ENCODE assay signal across 8 cellular contexts in the genomic region with DNA sequence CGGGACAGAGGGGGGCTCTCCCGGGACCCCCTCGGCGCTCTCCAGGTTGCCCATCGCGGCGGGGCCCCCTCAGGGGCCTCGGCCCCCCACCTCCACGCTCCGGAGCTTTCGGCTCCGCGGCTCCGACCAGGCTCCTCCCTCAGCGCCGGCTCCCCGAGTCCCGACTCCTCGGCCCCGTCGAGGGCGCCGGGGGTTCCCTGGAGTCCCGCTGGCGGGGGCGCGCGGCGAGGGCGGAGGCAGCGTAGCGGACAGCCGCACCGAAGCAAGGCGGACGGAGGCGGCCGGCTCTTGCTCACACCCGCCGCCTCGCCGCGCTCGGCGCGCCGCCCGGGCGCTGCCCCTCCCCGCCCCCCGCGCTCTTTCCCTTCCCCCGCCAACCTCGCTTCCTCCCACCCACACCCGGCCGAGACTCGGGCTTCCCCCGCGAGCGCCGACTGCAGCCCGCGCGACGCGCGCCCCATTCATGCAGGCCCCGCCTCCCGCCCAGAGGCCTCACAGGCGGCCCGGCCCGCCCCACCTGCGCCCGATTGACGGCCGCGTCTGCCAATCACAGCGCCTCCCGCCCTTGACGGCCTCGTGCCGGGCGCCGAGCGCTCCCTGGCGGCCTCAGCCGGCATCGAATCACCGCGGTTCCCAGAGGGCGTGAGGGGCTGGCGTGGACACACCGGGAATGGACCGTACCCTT. TPM values are rescaled to one million over a fixed set of nuclear protein-coding genes. Genes with fewer than 3 reads are reported as not detected.
DNase-seq lines count a peak whose midpoint lies in the region; ATAC-seq and TF ChIP-seq lines count a peak whose summit lies in the region.

A gene with protein sequence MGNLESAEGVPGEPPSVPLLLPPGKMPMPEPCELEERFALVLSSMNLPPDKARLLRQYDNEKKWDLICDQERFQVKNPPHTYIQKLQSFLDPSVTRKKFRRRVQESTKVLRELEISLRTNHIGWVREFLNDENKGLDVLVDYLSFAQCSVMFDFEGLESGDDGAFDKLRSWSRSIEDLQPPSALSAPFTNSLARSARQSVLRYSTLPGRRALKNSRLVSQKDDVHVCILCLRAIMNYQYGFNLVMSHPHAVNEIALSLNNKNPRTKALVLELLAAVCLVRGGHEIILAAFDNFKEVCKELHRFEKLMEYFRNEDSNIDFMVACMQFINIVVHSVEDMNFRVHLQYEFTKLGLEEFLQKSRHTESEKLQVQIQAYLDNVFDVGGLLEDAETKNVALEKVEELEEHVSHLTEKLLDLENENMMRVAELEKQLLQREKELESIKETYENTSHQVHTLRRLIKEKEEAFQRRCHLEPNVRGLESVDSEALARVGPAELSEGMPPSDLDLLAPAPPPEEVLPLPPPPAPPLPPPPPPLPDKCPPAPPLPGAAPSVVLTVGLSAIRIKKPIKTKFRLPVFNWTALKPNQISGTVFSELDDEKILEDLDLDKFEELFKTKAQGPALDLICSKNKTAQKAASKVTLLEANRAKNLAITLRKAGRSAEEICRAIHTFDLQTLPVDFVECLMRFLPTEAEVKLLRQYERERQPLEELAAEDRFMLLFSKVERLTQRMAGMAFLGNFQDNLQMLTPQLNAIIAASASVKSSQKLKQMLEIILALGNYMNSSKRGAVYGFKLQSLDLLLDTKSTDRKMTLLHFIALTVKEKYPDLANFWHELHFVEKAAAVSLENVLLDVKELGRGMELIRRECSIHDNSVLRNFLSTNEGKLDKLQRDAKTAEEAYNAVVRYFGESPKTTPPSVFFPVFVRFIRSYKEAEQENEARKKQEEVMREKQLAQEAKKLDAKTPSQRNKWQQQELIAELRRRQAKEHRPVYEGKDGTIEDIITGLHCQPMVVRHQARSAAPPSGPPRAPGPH (minus strand): TSS at position 279 of the 685 bp plus-strand sequence. CDS start 225 bp downstream, at position 54.

- peak within 1 kb of the TSS; percentile 96 for H3K4me3 ChIP-seq in left ventricle myocardium inferior
- peak within 1 kb of the TSS; percentile 73 to 99 for H3K4me3 ChIP-seq in uterus

- peaks cover 40% of the 10 kb centered on the region for H3K4me1 Mint-ChIP-seq in T-helper 1 cell treated with Interleukin-12 subunit alpha and Interleukin-12 subunit beta and Interleukin-4 antibody, amounts not matched to agents 30 μg/mL and 1 μg/mL, for 36 hours (ENCODE audit: low read depth)

- H3K27me3 ChIP-seq in left ventricle myocardium inferior (ENCODE audit: low read depth): peaks cover 35% of the 10 kb centered on the region
- H3K27me3 ChIP-seq in uterus: no peaks in the 10 kb centered on the region

- DNase-seq in NCI-H146 treated with DMSO at 0.1 percent for 48 hours (lab: John Stamatoyannopoulos, UW; ENCODE audit: unreplicated experiment) (peak; percentile 85), amygdala (lab: John Stamatoyannopoulos, UW) (peak; percentile 57 to 99 (median 95)), left ventricle myocardium inferior (peak; percentile 99), pulmonary artery endothelial cell (ENCODE audit: low read depth, low spot score) (peak; percentile 85), uterus (peak; percentile 97 to 99)

- intact Hi-C loops in left ventricle myocardium inferior (cut with micrococcal nuclease) (no loop called here), uterus (cut with DNase I; ENCODE audit: low total_unique reads) (loop anchor here (2.0 kb wide), 1 partner anchor 62 kb away; no protein-coding TSS in a partner anchor)

- H3K9me3 ChIP-seq in left ventricle myocardium inferior (replicated peaks): no peaks in the 10 kb centered on the region
- H3K9me3 ChIP-seq in uterus: no peaks in the 10 kb centered on the region

- TF ChIP-seq CTCF in left ventricle myocardium inferior (IDR thresholded peaks at IDR 0.05; ENCODE audit: borderline replicate concordance): peak; percentile 95
- peak; percentile 95 to 100 (median 98) for TF ChIP-seq CTCF in uterus (IDR thresholded peaks at IDR 0.05)

- H3K36me3 ChIP-seq in left ventricle myocardium inferior (no peaks in the 10 kb centered on the region), uterus (no peaks in the 10 kb centered on the region)

- H3K36me3 Mint-ChIP-seq in T-helper 1 cell treated with Interleukin-12 subunit alpha and Interleukin-12 subunit beta and Interleukin-4 antibody, amounts not matched to agents 30 μg/mL and 1 μg/mL, for 36 hours (ENCODE audit: low read depth): peaks cover 5% of the 10 kb centered on the region

- peak within 1 kb of the TSS; percentile 88 for H3K27ac Mint-ChIP-seq in T-helper 1 cell treated with Interleukin-12 subunit alpha and Interleukin-12 subunit beta and Interleukin-4 antibody, amounts not matched to agents 30 μg/mL and 1 μg/mL, for 36 hours

- H3K9me3 Mint-ChIP-seq in T-helper 1 cell treated with Interleukin-12 subunit alpha and Interleukin-12 subunit beta and Interleukin-4 antibody, amounts not matched to agents 30 μg/mL and 1 μg/mL, for 36 hours: no peaks in the 10 kb centered on the region

- peak; percentile 74 for ATAC-seq in HG02884 (IDR thresholded peaks at IDR 0.05; ENCODE audit: unreplicated experiment)

- TF ChIP-seq POLR2A in GM15510 (IDR thresholded peaks at IDR 0.05; ENCODE audit: borderline replicate concordance, extremely low read depth, insufficient read length): peak; percentile 67
- peak in 1 of 2 donors; percentile 62 for TF ChIP-seq POLR2A in uterus (IDR thresholded peaks at IDR 0.05)

- H3K4me1 ChIP-seq in left ventricle myocardium inferior (peaks cover 52% of the 10 kb centered on the region), uterus (peaks cover 0 to 6% of the 10 kb centered on the region in 2 donors)

- peaks cover 27% of the 10 kb centered on the region for H3K27me3 Mint-ChIP-seq in T-helper 1 cell treated with Interleukin-12 subunit alpha and Interleukin-12 subunit beta and Interleukin-4 antibody, amounts not matched to agents 30 μg/mL and 1 μg/mL, for 36 hours (ENCODE audit: low read depth)

- H3K4me3 Mint-ChIP-seq in T-helper 1 cell treated with Interleukin-12 subunit alpha and Interleukin-12 subunit beta and Interleukin-4 antibody, amounts not matched to agents 30 μg/mL and 1 μg/mL, for 36 hours: peak within 1 kb of the TSS; percentile 95

- H3K27ac ChIP-seq in left ventricle myocardium inferior (replicated peaks) (peak within 1 kb of the TSS; percentile 98), uterus (peak within 1 kb of the TSS; percentile 96 to 99)

RNA-seq across cellular contexts. Expression of the gene that starts here (rescaled TPM):
- 10.4 TPM for total RNA-seq in left ventricle myocardium inferior
- total RNA-seq in pulmonary artery endothelial cell: 69.7 and 80.3 TPM in 2 replicates
- 10 to 100 TPM in 2 of 4 donors, 1 to 10 TPM in 2; 3.3 to 45.7 (median 20.4) TPM for total RNA-seq in uterus

Comparison
In these comparisons a context has a peak if more than half of its experiments do, and no peak if none do; other contexts are left out.
1. Peak in every context shown above with its lines: DNase-seq, ATAC-seq, H3K4me3 ChIP-seq and H3K27ac ChIP-seq.